Comparison of ENCODE assay signal across 1 cellular context in the genomic region with DNA sequence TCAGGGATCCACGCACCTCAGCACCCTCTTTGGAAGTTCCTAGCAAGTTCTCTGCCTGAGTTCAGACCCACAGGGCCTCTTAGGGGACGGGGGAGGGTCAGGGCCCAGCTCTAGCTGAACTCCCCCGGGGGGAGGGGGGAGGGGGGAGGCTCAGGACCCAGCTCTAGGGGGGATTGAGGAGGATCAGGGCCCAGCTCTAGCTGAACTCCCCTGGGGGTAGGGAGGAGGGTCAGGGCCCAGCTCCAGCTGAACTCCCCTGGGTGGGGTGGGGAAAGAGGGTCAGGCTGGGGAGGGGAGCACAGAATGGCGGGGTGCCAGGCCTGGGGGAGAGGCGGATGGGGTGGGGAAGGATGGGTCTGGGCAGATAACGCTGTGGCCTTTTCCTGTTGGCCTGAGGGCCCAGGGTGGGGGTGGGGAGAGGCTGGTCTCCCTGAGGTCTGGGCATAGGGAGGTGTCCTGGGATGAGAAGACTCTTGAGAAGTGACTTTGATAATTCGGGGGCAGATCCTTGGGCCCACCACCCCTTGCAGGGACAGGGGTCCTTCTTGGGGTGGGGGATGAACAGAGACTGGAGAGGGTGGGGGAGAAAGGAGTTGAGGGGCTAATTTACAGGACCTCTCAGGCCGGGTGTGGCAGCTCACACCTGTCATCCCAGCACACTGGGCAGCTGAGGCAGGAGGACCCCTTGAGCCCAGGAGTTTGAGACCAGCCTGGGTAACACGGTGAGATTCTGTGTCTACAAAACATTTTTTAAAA.
A peak's percentile ranks its signal among the peaks of the same experiment; 100 is the strongest.
TF ChIP-seq lines count a peak whose summit lies in the region.

No MANE protein-coding gene starts in this region.

TF ChIP-seq in K562, 482 proteins besides CTCF, POLR2A, EP300 and RAD21 (continued from another document and continues in another):
- TF ChIP-seq, protein P1, sequence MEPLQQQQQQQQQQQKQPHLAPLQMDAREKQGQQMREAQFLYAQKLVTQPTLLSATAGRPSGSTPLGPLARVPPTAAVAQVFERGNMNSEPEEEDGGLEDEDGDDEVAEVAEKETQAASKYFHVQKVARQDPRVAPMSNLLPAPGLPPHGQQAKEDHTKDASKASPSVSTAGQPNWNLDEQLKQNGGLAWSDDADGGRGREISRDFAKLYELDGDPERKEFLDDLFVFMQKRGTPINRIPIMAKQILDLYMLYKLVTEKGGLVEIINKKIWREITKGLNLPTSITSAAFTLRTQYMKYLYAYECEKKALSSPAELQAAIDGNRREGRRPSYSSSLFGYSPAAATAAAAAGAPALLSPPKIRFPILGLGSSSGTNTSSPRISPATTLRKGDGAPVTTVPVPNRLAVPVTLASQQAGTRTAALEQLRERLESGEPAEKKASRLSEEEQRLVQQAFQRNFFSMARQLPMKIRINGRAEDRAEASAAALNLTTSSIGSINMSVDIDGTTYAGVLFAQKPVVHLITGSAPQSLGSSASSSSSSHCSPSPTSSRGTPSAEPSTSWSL (CRISPR knock-in tag; IDR thresholded peaks at IDR 0.05; ENCODE audit: borderline replicate concordance): no peak
- TF ChIP-seq HES1 (IDR thresholded peaks at IDR 0.05; ENCODE audit: low read depth) (0 out of 2 replicates have a peak, but pooled peaks have one; percentile 19), XRCC3 (IDR thresholded peaks at IDR 0.05) (no peak), FOXM1 (IDR thresholded peaks at IDR 0.05; ENCODE audit: low read depth) (no peak), FOXM1 (CRISPR knock-in tag; IDR thresholded peaks at IDR 0.05; ENCODE audit: low read depth) (no peak), XRCC4 (IDR thresholded peaks at IDR 0.05; ENCODE audit: extremely low read depth, insufficient read depth, insufficient read length) (no peak), TRIM25 (IDR thresholded peaks at IDR 0.05; ENCODE audit: borderline replicate concordance) (no peak), NR1H2 (CRISPR knock-in tag; IDR thresholded peaks at IDR 0.05) (0 out of 2 replicates have a peak, but pooled peaks have one; percentile 22), HMGN3 (IDR thresholded peaks at IDR 0.05; ENCODE audit: borderline replicate concordance, extremely low read depth, insufficient read length, low read depth, low read length) (peak; percentile 48), RB1 (IDR thresholded peaks at IDR 0.05; ENCODE audit: low read depth) (no peak), FOXJ2 (tag; IDR thresholded peaks at IDR 0.05) (peak; percentile 78; the same call in 1 of the 2 replicates), SMARCA5 (IDR thresholded peaks at IDR 0.05) (no peak), SAFB (IDR thresholded peaks at IDR 0.05; ENCODE audit: borderline replicate concordance, low read depth, low read length) (no peak), TAF1 (IDR thresholded peaks at IDR 0.05; ENCODE audit: control insufficient read depth, extremely low read depth, insufficient read depth, low read length, severe bottlenecking) (peak; percentile 32), ZNF583 (CRISPR knock-in tag; IDR thresholded peaks at IDR 0.05) (no peak), MXI1 (IDR thresholded peaks at IDR 0.05; ENCODE audit: low read depth, low read length) (no peak), ZNF324 (CRISPR knock-in tag; IDR thresholded peaks at IDR 0.05) (no peak), TEAD4 (IDR thresholded peaks at IDR 0.05; ENCODE audit: low read length) (peak; percentile 37), TEAD4 (CRISPR knock-in tag; IDR thresholded peaks at IDR 0.05; ENCODE audit: borderline replicate concordance) (no peak), ELF1 (tag; IDR thresholded peaks at IDR 0.05) (peak; percentile 44; the same call in 1 of the 2 replicates), HDAC3 (IDR thresholded peaks at IDR 0.05; ENCODE audit: borderline replicate concordance, partially characterized antibody) (peak; percentile 63), NCOA6 (IDR thresholded peaks at IDR 0.05) (no peak), ZKSCAN8 (CRISPR knock-in tag; IDR thresholded peaks at IDR 0.05) (no peak; the same call in 1 of the 2 replicates), ZFX (CRISPR knock-in tag; IDR thresholded peaks at IDR 0.05) (peak; percentile 68), ZNF347 (CRISPR knock-in tag; IDR thresholded peaks at IDR 0.05; ENCODE audit: low read depth) (no peak), ZBTB43 (CRISPR knock-in tag; IDR thresholded peaks at IDR 0.05) (no peak), KAT8 (IDR thresholded peaks at IDR 0.05; ENCODE audit: low read depth) (no peak), RFX5 (IDR thresholded peaks at IDR 0.05; ENCODE audit: low read depth, low read length) (no peak), MYNN (IDR thresholded peaks at IDR 0.05) (peak; percentile 85), MYNN (CRISPR knock-in tag; IDR thresholded peaks at IDR 0.05) (no peak), RUNX1 (IDR thresholded peaks at IDR 0.05; ENCODE audit: low read depth) (no peak), PKNOX1 (IDR thresholded peaks at IDR 0.05) (no peak), SMAD3 (CRISPR knock-in tag; conservative IDR thresholded peaks at IDR 0.05) (no peak), BCL6 (CRISPR knock-in tag; IDR thresholded peaks at IDR 0.05) (no peak), NFATC3 (IDR thresholded peaks at IDR 0.05) (no peak), CEBPG (CRISPR knock-in tag; IDR thresholded peaks at IDR 0.05) (no peak), CEBPG (tag; conservative IDR thresholded peaks at IDR 0.05 in 1 of 2, IDR thresholded peaks at IDR 0.05 in 1 of 2) (no peak), ZNF668 (CRISPR knock-in tag; IDR thresholded peaks at IDR 0.05) (no peak), SMARCC2 (IDR thresholded peaks at IDR 0.05; ENCODE audit: low read depth) (no peak), TCF7 (IDR thresholded peaks at IDR 0.05; ENCODE audit: borderline replicate concordance) (no peak), LEF1 (IDR thresholded peaks at IDR 0.05) (peak; percentile 22; the same call in 1 of the 2 replicates), NR4A1 (CRISPR knock-in tag; IDR thresholded peaks at IDR 0.05) (no peak), NR4A1 (tag; IDR thresholded peaks at IDR 0.05) (0 out of 2 replicates have a peak, but pooled peaks have one; percentile 47), SREBF1 (IDR thresholded peaks at IDR 0.05; ENCODE audit: borderline replicate concordance, low read depth, low read length) (no peak), ZNF121 (CRISPR knock-in tag; conservative IDR thresholded peaks at IDR 0.05) (no peak)
- TF ChIP-seq, protein P2, sequence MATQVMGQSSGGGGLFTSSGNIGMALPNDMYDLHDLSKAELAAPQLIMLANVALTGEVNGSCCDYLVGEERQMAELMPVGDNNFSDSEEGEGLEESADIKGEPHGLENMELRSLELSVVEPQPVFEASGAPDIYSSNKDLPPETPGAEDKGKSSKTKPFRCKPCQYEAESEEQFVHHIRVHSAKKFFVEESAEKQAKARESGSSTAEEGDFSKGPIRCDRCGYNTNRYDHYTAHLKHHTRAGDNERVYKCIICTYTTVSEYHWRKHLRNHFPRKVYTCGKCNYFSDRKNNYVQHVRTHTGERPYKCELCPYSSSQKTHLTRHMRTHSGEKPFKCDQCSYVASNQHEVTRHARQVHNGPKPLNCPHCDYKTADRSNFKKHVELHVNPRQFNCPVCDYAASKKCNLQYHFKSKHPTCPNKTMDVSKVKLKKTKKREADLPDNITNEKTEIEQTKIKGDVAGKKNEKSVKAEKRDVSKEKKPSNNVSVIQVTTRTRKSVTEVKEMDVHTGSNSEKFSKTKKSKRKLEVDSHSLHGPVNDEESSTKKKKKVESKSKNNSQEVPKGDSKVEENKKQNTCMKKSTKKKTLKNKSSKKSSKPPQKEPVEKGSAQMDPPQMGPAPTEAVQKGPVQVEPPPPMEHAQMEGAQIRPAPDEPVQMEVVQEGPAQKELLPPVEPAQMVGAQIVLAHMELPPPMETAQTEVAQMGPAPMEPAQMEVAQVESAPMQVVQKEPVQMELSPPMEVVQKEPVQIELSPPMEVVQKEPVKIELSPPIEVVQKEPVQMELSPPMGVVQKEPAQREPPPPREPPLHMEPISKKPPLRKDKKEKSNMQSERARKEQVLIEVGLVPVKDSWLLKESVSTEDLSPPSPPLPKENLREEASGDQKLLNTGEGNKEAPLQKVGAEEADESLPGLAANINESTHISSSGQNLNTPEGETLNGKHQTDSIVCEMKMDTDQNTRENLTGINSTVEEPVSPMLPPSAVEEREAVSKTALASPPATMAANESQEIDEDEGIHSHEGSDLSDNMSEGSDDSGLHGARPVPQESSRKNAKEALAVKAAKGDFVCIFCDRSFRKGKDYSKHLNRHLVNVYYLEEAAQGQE (CRISPR knock-in tag; IDR thresholded peaks at IDR 0.05; ENCODE audit: low read depth): no peak
- TF ChIP-seq, protein P3, sequence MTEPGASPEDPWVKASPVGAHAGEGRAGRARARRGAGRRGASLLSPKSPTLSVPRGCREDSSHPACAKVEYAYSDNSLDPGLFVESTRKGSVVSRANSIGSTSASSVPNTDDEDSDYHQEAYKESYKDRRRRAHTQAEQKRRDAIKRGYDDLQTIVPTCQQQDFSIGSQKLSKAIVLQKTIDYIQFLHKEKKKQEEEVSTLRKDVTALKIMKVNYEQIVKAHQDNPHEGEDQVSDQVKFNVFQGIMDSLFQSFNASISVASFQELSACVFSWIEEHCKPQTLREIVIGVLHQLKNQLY (CRISPR knock-in tag; conservative IDR thresholded peaks at IDR 0.05): no peak
- TF ChIP-seq, protein P4, sequence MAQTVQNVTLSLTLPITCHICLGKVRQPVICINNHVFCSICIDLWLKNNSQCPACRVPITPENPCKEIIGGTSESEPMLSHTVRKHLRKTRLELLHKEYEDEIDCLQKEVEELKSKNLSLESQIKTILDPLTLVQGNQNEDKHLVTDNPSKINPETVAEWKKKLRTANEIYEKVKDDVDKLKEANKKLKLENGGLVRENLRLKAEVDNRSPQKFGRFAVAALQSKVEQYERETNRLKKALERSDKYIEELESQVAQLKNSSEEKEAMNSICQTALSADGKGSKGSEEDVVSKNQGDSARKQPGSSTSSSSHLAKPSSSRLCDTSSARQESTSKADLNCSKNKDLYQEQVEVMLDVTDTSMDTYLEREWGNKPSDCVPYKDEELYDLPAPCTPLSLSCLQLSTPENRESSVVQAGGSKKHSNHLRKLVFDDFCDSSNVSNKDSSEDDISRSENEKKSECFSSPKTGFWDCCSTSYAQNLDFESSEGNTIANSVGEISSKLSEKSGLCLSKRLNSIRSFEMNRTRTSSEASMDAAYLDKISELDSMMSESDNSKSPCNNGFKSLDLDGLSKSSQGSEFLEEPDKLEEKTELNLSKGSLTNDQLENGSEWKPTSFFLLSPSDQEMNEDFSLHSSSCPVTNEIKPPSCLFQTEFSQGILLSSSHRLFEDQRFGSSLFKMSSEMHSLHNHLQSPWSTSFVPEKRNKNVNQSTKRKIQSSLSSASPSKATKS (CRISPR knock-in tag; IDR thresholded peaks at IDR 0.05): no peak
- TF ChIP-seq, protein P5, sequence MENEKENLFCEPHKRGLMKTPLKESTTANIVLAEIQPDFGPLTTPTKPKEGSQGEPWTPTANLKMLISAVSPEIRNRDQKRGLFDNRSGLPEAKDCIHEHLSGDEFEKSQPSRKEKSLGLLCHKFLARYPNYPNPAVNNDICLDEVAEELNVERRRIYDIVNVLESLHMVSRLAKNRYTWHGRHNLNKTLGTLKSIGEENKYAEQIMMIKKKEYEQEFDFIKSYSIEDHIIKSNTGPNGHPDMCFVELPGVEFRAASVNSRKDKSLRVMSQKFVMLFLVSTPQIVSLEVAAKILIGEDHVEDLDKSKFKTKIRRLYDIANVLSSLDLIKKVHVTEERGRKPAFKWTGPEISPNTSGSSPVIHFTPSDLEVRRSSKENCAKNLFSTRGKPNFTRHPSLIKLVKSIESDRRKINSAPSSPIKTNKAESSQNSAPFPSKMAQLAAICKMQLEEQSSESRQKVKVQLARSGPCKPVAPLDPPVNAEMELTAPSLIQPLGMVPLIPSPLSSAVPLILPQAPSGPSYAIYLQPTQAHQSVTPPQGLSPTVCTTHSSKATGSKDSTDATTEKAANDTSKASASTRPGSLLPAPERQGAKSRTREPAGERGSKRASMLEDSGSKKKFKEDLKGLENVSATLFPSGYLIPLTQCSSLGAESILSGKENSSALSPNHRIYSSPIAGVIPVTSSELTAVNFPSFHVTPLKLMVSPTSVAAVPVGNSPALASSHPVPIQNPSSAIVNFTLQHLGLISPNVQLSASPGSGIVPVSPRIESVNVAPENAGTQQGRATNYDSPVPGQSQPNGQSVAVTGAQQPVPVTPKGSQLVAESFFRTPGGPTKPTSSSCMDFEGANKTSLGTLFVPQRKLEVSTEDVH (IDR thresholded peaks at IDR 0.05; ENCODE audit: low read depth, partially characterized antibody): no peak
